In the genomic region with DNA sequence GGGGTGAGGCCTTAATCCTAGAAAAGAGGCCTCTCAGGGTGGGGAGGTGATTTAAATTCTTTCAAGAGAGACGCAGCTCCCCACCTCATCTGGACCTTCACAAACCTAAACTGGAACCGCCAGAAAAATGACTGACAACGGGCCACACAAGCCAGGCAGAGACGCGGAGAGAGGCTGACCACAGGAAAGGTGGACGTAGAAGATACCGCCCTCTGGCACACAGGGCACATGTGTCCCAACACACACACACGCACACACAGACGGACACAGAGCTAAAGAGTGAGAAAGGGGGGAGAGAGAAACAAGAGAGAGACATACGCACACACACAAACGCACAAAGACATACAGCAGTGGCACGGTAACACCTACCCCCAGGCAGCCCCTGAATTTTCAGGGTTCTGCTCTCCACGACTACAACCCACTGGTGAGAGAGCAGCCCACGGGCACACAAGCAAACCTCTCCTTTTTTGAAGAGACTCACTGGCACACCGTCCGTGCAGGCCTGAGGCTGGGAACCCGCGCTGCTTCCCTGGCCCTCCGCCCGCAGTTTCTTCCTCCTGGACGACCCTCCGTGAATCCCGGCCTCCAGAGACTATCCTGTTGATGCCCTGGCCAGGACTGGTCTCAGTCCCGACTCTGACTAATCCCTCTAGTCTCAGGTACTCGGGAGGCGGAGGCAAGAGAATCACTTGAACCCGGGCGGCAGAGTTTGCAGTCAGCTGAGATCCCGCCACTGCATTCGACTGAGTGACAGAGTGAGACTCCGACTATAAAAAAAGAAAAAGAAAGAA, we compare ENCODE assay signal across 16 cellular contexts. TPM values are rescaled to one million over a fixed set of nuclear protein-coding genes. Genes with fewer than 3 reads are reported as not detected.
"Had no signal": no experiment of that assay in that cellular context is flagged by ENCODE, and none has a peak within 500 bp of the region (broad histone marks: within the 10 kb centered on the region; RNA-seq: fewer than 3 reads in every experiment).

No MANE protein-coding gene starts in this region.

RNA-seq across cellular contexts. Expression of a gene that starts 18.7 kb away (rescaled TPM):
- total RNA-seq: esophagus mucosa; gastrocnemius medialis; glomerular endothelial cell; heart left ventricle; hepatocyte; kidney; left lobe of liver; liver; lung microvascular endothelial cell; mucosa of gallbladder; naive thymus-derived CD4-positive, alpha-beta T cell; ovary; pulmonary artery endothelial cell; smooth muscle cell; thyroid gland; urinary bladder had no signal
- polyA plus RNA-seq: heart left ventricle; hepatocyte; liver; naive thymus-derived CD4-positive, alpha-beta T cell; ovary; smooth muscle cell; urinary bladder had no signal
